ENCODE assay signal across 27 cellular contexts in genomic region chr2:41920181-41920580, GRCh38.
"Had no signal": no experiment of that assay in that cellular context is flagged by ENCODE, and none has a peak within 500 bp of the region (broad histone marks: within the 10 kb centered on the region; RNA-seq: fewer than 3 reads in every experiment).

No MANE protein-coding gene starts in this region.

- H3K4me3 ChIP-seq: neural progenitor cell, ovary, psoas muscle, right lobe of liver, sigmoid colon, suprapubic skin, testis, tibial artery, upper lobe of right lung, uterus had no signal

- H3K4me1 ChIP-seq: parathyroid adenoma, upper lobe of right lung, uterus had no signal

- H3K79me2 ChIP-seq: parathyroid adenoma had no signal

- H3K9me3 ChIP-seq: ovary, psoas muscle, right lobe of liver, sigmoid colon, suprapubic skin, testis, tibial artery, upper lobe of right lung, uterus had no signal

- FAIRE-seq: small intestine had no signal

- H3K36me3 ChIP-seq: neural progenitor cell, ovary, right lobe of liver, sigmoid colon, suprapubic skin, tibial artery, upper lobe of right lung, uterus had no signal

- H3K9ac ChIP-seq: neural progenitor cell, parathyroid adenoma had no signal

- H3K27me3 ChIP-seq: neural progenitor cell, ovary, right lobe of liver, sigmoid colon, suprapubic skin, testis, tibial artery, upper lobe of right lung, uterus had no signal

- H3K4me2 ChIP-seq: neural progenitor cell had no signal

- H2AFZ ChIP-seq: neural progenitor cell, parathyroid adenoma had no signal

- ATAC-seq: naive thymus-derived CD4-positive, alpha-beta T cell; natural killer cell; right cardiac atrium; right lobe of liver; stimulated activated memory B cell treated with anti-CD40 and anti-IgM and Interleukin-4, amounts not matched to agents 10 μg/mL and 1 μg/mL and 100 μg/mL, for 72 hours; stimulated activated naive CD8-positive, alpha-beta T cell treated with anti-CD3 and anti-CD28 coated beads, Interleukin-15, amount 100 ng/mL, for 72 hours; stimulated activated naive CD8-positive, alpha-beta T cell treated with anti-CD3 and anti-CD28 coated beads, Interleukin-15, Interleukin-2, amounts not matched to agents 100 U/mL and 50 U/mL, for 24 hours; upper lobe of right lung had no signal

- DNase-seq: naive thymus-derived CD4-positive, alpha-beta T cell; natural killer cell; occipital lobe; ovary; posterior cingulate gyrus; psoas muscle; right cardiac atrium; sigmoid colon; small intestine; stimulated activated CD4-positive, alpha-beta T cell treated with anti-CD3 and anti-CD28 coated beads, Interleukin-15, amount 100 ng/mL, for 24 hours; stimulated activated CD4-positive, alpha-beta T cell treated with anti-CD3 and anti-CD28 coated beads, Interleukin-2, amount 100 ng/mL, for 24 hours; stimulated activated CD4-positive, alpha-beta T cell treated with anti-CD3 and anti-CD28 coated beads, Interleukin-2, amount 100 ng/mL, for 48 hours; stimulated activated CD4-positive, alpha-beta T cell treated with anti-CD3 and anti-CD28 coated beads, Interleukin-4, amount 100 ng/mL, for 4 hours; stimulated activated CD8-positive, alpha-beta memory T cell treated with anti-CD3 and anti-CD28 coated beads, Interleukin-4, amount 100 ng/mL, for 48 hours; stimulated activated naive CD4-positive, alpha-beta T cell; stimulated activated naive CD8-positive, alpha-beta T cell treated with anti-CD3 and anti-CD28 coated beads, Interleukin-15, amount 100 ng/mL, for 72 hours; stimulated activated naive CD8-positive, alpha-beta T cell treated with anti-CD3 and anti-CD28 coated beads, Interleukin-15, Interleukin-2, amounts not matched to agents 100 U/mL and 50 U/mL, for 24 hours; substantia nigra; testis; tibial artery; upper lobe of right lung; uterus had no signal

- H3K27ac ChIP-seq: neural progenitor cell, ovary, parathyroid adenoma, right lobe of liver, sigmoid colon, suprapubic skin, testis, tibial artery, upper lobe of right lung, uterus had no signal
